In the genomic region with DNA sequence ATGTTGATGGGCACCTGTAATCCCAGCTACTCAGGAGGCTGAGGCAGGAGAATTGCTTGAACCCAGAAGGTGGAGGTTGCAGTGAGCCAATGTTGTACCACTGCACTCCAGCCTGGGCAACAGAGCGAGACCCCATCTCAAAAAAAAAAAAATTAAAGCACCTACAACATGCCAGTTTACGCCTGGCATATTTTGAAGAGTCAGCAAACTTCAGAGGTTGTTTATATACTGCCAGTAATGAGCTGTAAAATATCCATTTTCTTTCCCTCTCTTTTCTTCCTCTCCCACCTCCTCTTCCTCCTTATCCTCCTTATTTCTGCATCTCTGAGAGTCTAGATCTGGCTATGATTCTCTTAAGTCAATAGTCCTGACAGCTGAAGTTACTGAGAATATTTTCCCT, we compare ENCODE assay signal across 6 cellular contexts.
"Had no signal": no experiment of that assay in that cellular context is flagged by ENCODE, and none has a peak within 500 bp of the region (broad histone marks: within the 10 kb centered on the region; RNA-seq: fewer than 3 reads in every experiment).

No MANE protein-coding gene starts in this region.

- DNase-seq: KBM-7, KG1 had no signal

- H3K4me2 ChIP-seq: KMS-11 had no signal

- H3K4me3 ChIP-seq: K562 had no signal

- H3K9ac ChIP-seq: KMS-11 had no signal

- FAIRE-seq: HTR-8/SVneo, K562 had no signal

- ATAC-seq: K562 had no signal

- H3K27ac ChIP-seq: HL-60, KMS-11 had no signal
